ENCODE assay signal across 1 cellular context in the genomic region with DNA sequence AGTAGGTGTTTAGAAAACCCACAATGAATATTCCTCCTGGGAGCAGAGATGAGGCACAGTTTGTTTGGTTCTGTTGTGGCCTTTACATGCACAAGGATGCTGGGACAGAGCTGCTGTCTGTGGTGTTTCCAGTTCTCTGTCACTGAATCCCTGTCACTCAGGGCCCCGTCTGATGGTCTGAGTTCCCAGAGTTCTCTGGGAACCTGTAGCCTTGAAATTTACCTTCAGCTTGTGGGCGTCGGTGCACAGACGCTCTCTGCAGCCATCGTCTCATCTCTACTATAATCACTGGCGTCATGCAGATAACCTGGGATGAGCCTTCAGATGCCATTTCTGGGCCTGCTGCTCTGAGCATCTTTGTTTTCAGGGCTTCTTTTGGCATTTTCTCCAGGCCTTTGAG.
TF ChIP-seq lines count a peak whose summit lies in the region.

No MANE protein-coding gene starts in this region.

TF ChIP-seq in HepG2, 621 proteins besides CTCF, POLR2A, EP300 and RAD21 (continued from another document):
- TF ChIP-seq, protein P1, sequence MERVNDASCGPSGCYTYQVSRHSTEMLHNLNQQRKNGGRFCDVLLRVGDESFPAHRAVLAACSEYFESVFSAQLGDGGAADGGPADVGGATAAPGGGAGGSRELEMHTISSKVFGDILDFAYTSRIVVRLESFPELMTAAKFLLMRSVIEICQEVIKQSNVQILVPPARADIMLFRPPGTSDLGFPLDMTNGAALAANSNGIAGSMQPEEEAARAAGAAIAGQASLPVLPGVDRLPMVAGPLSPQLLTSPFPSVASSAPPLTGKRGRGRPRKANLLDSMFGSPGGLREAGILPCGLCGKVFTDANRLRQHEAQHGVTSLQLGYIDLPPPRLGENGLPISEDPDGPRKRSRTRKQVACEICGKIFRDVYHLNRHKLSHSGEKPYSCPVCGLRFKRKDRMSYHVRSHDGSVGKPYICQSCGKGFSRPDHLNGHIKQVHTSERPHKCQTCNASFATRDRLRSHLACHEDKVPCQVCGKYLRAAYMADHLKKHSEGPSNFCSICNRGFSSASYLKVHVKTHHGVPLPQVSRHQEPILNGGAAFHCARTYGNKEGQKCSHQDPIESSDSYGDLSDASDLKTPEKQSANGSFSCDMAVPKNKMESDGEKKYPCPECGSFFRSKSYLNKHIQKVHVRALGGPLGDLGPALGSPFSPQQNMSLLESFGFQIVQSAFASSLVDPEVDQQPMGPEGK (CRISPR knock-in tag; IDR thresholded peaks at IDR 0.05): no peak
- TF ChIP-seq ZNF292 (CRISPR knock-in tag; IDR thresholded peaks at IDR 0.05; ENCODE audit: borderline replicate concordance, low read depth) (no peak), FOXA1 (IDR thresholded peaks at IDR 0.05) (no peak), FOXA1 (CRISPR knock-in tag; IDR thresholded peaks at IDR 0.05) (no peak), MIER2 (CRISPR knock-in tag; IDR thresholded peaks at IDR 0.05) (no peak), HDAC6 (IDR thresholded peaks at IDR 0.05; ENCODE audit: low read depth, low read length) (no peak), ZNF556 (CRISPR knock-in tag; IDR thresholded peaks at IDR 0.05; ENCODE audit: borderline replicate concordance) (no peak), RFX1 (IDR thresholded peaks at IDR 0.05) (no peak), DR1 (CRISPR knock-in tag; IDR thresholded peaks at IDR 0.05) (no peak)
- TF ChIP-seq, protein P2, sequence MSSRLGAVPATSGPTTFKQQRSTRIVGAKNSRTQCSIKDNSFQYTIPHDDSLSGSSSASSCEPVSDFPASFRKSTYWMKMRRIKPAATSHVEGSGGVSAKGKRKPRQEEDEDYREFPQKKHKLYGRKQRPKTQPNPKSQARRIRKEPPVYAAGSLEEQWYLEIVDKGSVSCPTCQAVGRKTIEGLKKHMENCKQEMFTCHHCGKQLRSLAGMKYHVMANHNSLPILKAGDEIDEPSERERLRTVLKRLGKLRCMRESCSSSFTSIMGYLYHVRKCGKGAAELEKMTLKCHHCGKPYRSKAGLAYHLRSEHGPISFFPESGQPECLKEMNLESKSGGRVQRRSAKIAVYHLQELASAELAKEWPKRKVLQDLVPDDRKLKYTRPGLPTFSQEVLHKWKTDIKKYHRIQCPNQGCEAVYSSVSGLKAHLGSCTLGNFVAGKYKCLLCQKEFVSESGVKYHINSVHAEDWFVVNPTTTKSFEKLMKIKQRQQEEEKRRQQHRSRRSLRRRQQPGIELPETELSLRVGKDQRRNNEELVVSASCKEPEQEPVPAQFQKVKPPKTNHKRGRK (CRISPR knock-in tag; IDR thresholded peaks at IDR 0.05): no peak
TF ChIP-seq in HepG2: peak in this region for 0.
